In genomic region chr12:80230068-80230467, GRCh38 we compare ENCODE assay signal across 17 cellular contexts.
DNase-seq lines count a peak whose midpoint lies in the region; ATAC-seq and TF ChIP-seq lines count a peak whose summit lies in the region.
"Had no signal": no experiment of that assay in that cellular context is flagged by ENCODE, and none has a peak within 500 bp of the region (broad histone marks: within the 10 kb centered on the region; RNA-seq: fewer than 3 reads in every experiment).

No MANE protein-coding gene starts in this region.

- no peak for TF ChIP-seq POLR2A in adrenal gland (IDR thresholded peaks at IDR 0.05)

- peak; percentile 22 for ATAC-seq in left lung
- ATAC-seq in HG02870 (IDR thresholded peaks at IDR 0.05; ENCODE audit: unreplicated experiment) = no peak
- ATAC-seq in GM18868 (IDR thresholded peaks at IDR 0.05; ENCODE audit: unreplicated experiment) = no peak
- ATAC-seq in GM21576 (IDR thresholded peaks at IDR 0.05; ENCODE audit: unreplicated experiment) = no peak
- ATAC-seq: left colon, PC-3 had no signal

- H3K36me3 ChIP-seq in left lung (no peaks in the 10 kb centered on the region), adrenal gland (replicated peaks in 1 of 2) (no peaks in the 10 kb centered on the region)
- H3K36me3 ChIP-seq: colonic mucosa, ovary had no signal

- intact Hi-C loops in left lung (cut with DNase I) (no loop called here), adrenal gland (cut with DNase I) (no loop called here)

- H3K27ac ChIP-seq in left lung = no peak overlapping the region
- H3K27ac ChIP-seq in adrenal gland = no peak overlapping the region
- H3K27ac ChIP-seq: colonic mucosa, ovary had no signal

- H3K4me1 ChIP-seq in left lung = no peaks in the 10 kb centered on the region
- H3K4me1 ChIP-seq in adrenal gland (replicated peaks in 1 of 2) = no peaks in the 10 kb centered on the region
- H3K4me1 ChIP-seq: colonic mucosa had no signal

- no peak for TF ChIP-seq CTCF in astrocyte of the spinal cord (IDR thresholded peaks at IDR 0.05; ENCODE audit: low read depth, low read length)
- TF ChIP-seq CTCF in left lung (IDR thresholded peaks at IDR 0.05) = no peak
- no peak for TF ChIP-seq CTCF in adrenal gland (IDR thresholded peaks at IDR 0.05)

- 35 to 49% (median 45%) methylated on average over 3 of the region's 3 CpGs for WGBS in adrenal gland, 4 donors

- H3K27me3 ChIP-seq in left lung (no peaks in the 10 kb centered on the region), adrenal gland (no peaks in the 10 kb centered on the region)
- H3K27me3 ChIP-seq: colonic mucosa, ovary had no signal

- H3K4me3 ChIP-seq in astrocyte of the spinal cord (ENCODE audit: low read depth, low read length) = no peak overlapping the region
- no peak overlapping the region for H3K4me3 ChIP-seq in left lung
- H3K4me3 ChIP-seq in adrenal gland = no peak overlapping the region
- H3K4me3 ChIP-seq: colonic mucosa, ovary had no signal

- peak; percentile 93 for DNase-seq in DMS53 treated with DMSO at 0.1 percent for 48 hours (lab: John Stamatoyannopoulos, UW; ENCODE audit: unreplicated experiment)
- peak; percentile 3 for DNase-seq in MV-4-11 (lab: John Stamatoyannopoulos, UW)
- peak; percentile 81 for DNase-seq in astrocyte of the spinal cord (ENCODE audit: low read depth, low spot score)
- DNase-seq in left lung = no peak
- DNase-seq in adrenal gland = no peak
- DNase-seq: activated CD8-positive, alpha-beta memory T cell treated with anti-CD3 and anti-CD28 coated beads for 24 hours; activated naive CD4-positive, alpha-beta T cell treated with anti-CD3 and anti-CD28 coated beads, Interleukin-2, amount 10 ng/mL, durations not matched to agents 7 days and 5 days; colonic mucosa; left colon; NCI-H1048; ovary; PC-3; stimulated activated naive CD4-positive, alpha-beta T cell treated with Interleukin-2 at 50 U/mL for 16 hours; T-helper 9 cell had no signal

- H3K9me3 ChIP-seq in left lung = no peaks in the 10 kb centered on the region
- H3K9me3 ChIP-seq in adrenal gland (replicated peaks in 1 of 3) = no peaks in the 10 kb centered on the region
- H3K9me3 ChIP-seq: colonic mucosa, ovary had no signal

- in situ Hi-C loops in astrocyte of the spinal cord (cut with HindIII; ENCODE audit: low sequenced_read_pairs) = no loop called here

Comparison
In these comparisons a context has a peak if more than half of its experiments do, and no peak if none do; other contexts are left out.
1. DNase-seq: peak in DMS53 treated with DMSO at 0.1 percent for 48 hours (single experiment), MV-4-11 (single experiment) and astrocyte of the spinal cord (single experiment); none in left lung (0 of 2) and adrenal gland (0 of 7).